ENCODE assay signal across 8 cellular contexts in genomic region chr7:74183142-74183541, GRCh38. TPM values are rescaled to one million over a fixed set of nuclear protein-coding genes. Genes with fewer than 3 reads are reported as not detected.
DNase-seq lines count a peak whose midpoint lies in the region; ATAC-seq and TF ChIP-seq lines count a peak whose summit lies in the region.

No MANE protein-coding gene starts in this region.

- H3K9me3 ChIP-seq in CD8-positive, alpha-beta memory T cell (ENCODE audit: low read length) = no peaks in the 10 kb centered on the region
- H3K9me3 ChIP-seq in OCI-LY7 (ENCODE audit: low read length) = no peaks in the 10 kb centered on the region
- H3K9me3 ChIP-seq in osteoblast (ENCODE audit: low read depth, low read length) = no peaks in the 10 kb centered on the region

- H4K20me1 ChIP-seq in OCI-LY7 (ENCODE audit: insufficient read depth, low read length) (peaks cover 61% of the 10 kb centered on the region), osteoblast (ENCODE audit: insufficient read depth, low read length) (peaks cover 95% of the 10 kb centered on the region)

- peak overlapping the region; percentile 34; the same call in 1 of the 2 replicates for H3K4me2 ChIP-seq in OCI-LY7 (ENCODE audit: low read length)
- no peak overlapping the region for H3K4me2 ChIP-seq in osteoblast (ENCODE audit: insufficient read depth, low read length)

- no peak overlapping the region for H3K4me3 ChIP-seq in CD8-positive, alpha-beta memory T cell (ENCODE audit: low read length)
- H3K4me3 ChIP-seq in OCI-LY7 (ENCODE audit: low read depth, low read length, poor library complexity, severe bottlenecking) = no peak overlapping the region
- H3K4me3 ChIP-seq in coronary artery = peak overlapping the region; percentile 10
- H3K4me3 ChIP-seq in osteoblast (ENCODE audit: insufficient read depth, low read length) = no peak overlapping the region

- intact Hi-C loops in OCI-LY7 (cut with micrococcal nuclease; ENCODE audit: unreplicated experiment) = loop anchor here (1.0 to 5.0 kb wide), 2 partner anchors 101 to 116 kb away; partner anchors contain the start of gene LIMK1

- H3K36me3 Mint-ChIP-seq in CD8-positive, alpha-beta memory T cell = peaks cover 8 to 72% (median 10%) of the 10 kb centered on the region in 3 donors

- H3K27me3 Mint-ChIP-seq in CD8-positive, alpha-beta memory T cell = no peaks in the 10 kb centered on the region

- peaks cover 78 to 97% (median 96%) of the 10 kb centered on the region in 3 donors for H3K4me1 Mint-ChIP-seq in CD8-positive, alpha-beta memory T cell

- peaks cover 9% of the 10 kb centered on the region for H3K36me3 ChIP-seq in CD8-positive, alpha-beta memory T cell (ENCODE audit: insufficient read depth, low read length)
- H3K36me3 ChIP-seq in OCI-LY7 (ENCODE audit: insufficient read depth, low read length) (peaks cover 98% of the 10 kb centered on the region), osteoblast (ENCODE audit: insufficient read depth, low read length) (peaks cover 37% of the 10 kb centered on the region)

- TF ChIP-seq CTCF in OCI-LY7 (conservative IDR thresholded peaks at IDR 0.05; ENCODE audit: low read length) = no peak
- no peak for TF ChIP-seq CTCF in coronary artery (IDR thresholded peaks at IDR 0.05)
- TF ChIP-seq CTCF in osteoblast (IDR thresholded peaks at IDR 0.05; ENCODE audit: extremely low read depth, low read depth, low read length) = no peak

- H3K27me3 ChIP-seq in CD8-positive, alpha-beta memory T cell (ENCODE audit: insufficient read depth, low read length, poor library complexity, severe bottlenecking) = no peaks in the 10 kb centered on the region
- no peaks in the 10 kb centered on the region for H3K27me3 ChIP-seq in osteoblast (ENCODE audit: insufficient read depth, low read length)

- peaks cover 100% of the 10 kb centered on the region for H3K79me2 ChIP-seq in OCI-LY7 (ENCODE audit: insufficient read depth, low read depth, low read length)
- H3K79me2 ChIP-seq in osteoblast (ENCODE audit: insufficient read depth, low read length) = peaks cover 100% of the 10 kb centered on the region

- H3K27ac Mint-ChIP-seq in CD8-positive, alpha-beta memory T cell = peak overlapping the region; percentile 3 to 89 (median 46)

- H3K27ac ChIP-seq in CD8-positive, alpha-beta memory T cell (ENCODE audit: low read depth, low read length) = no peak overlapping the region
- H3K27ac ChIP-seq in OCI-LY7 (ENCODE audit: low read depth, low read length, poor library complexity, severe bottlenecking) = peak overlapping the region; percentile 38
- H3K27ac ChIP-seq in coronary artery = peak overlapping the region in 1 of 2 donors; percentile 46
- peak overlapping the region; percentile 20 for H3K27ac ChIP-seq in osteoblast (ENCODE audit: low read depth, low read length)

- DNase-seq in CD8-positive, alpha-beta memory T cell = no peak
- no peak for DNase-seq in OCI-LY7 (ENCODE audit: low spot score)
- no peak for DNase-seq in coronary artery (ENCODE audit: low spot score)
- no peak for DNase-seq in osteoblast (ENCODE audit: insufficient read length, low spot score, missing footprints)
- no peak for DNase-seq in anterior cingulate cortex (lab: John Stamatoyannopoulos, UW)
- no peak for DNase-seq in NCI-H2196 (lab: John Stamatoyannopoulos, UW; ENCODE audit: unreplicated experiment)

- no peaks in the 10 kb centered on the region for H3K9me2 ChIP-seq in OCI-LY7 (ENCODE audit: insufficient read depth, low read length)

- peak overlapping the region in 5 of 7 donors; percentile 37 to 63 (median 57) for H3K4me3 Mint-ChIP-seq in CD8-positive, alpha-beta memory T cell

- no peak overlapping the region for H2AFZ ChIP-seq in OCI-LY7 (ENCODE audit: low read length)
- H2AFZ ChIP-seq in osteoblast (ENCODE audit: low read length) = no peak overlapping the region

- no peaks in the 10 kb centered on the region for H3K9me3 Mint-ChIP-seq in CD8-positive, alpha-beta memory T cell

- ATAC-seq in GM19455 (IDR thresholded peaks at IDR 0.05; ENCODE audit: unreplicated experiment) (no peak), HG03520 (IDR thresholded peaks at IDR 0.05; ENCODE audit: unreplicated experiment) (no peak)

- BruUV-seq in OCI-LY7 (replicated peaks; lab: Mats Ljungman, UMichigan) = no TSS peak

- POLR2A ChIA-PET in CD8-positive, alpha-beta memory T cell (lab: Charles Lee) = no interaction called here
- POLR2A ChIA-PET in OCI-LY7 (lab: Charles Lee) = interaction anchor here (1.0 to 1.4 kb wide), 3 partner anchors 8 to 113 kb away, joined by 4 to 6 read pairs (median 4); partner anchors contain the start of gene EIF4H

- H3K4me1 ChIP-seq in CD8-positive, alpha-beta memory T cell (ENCODE audit: insufficient read depth, low read length) = peaks cover 76% of the 10 kb centered on the region
- H3K4me1 ChIP-seq in OCI-LY7 (ENCODE audit: insufficient read depth, low read length, poor library complexity, severe bottlenecking) = peaks cover 68% of the 10 kb centered on the region
- H3K4me1 ChIP-seq in osteoblast (ENCODE audit: insufficient read depth, low read length) = peaks cover 42% of the 10 kb centered on the region

- CTCF ChIA-PET in CD8-positive, alpha-beta memory T cell (lab: Charles Lee) = interaction anchor here (0.9 to 2.7 kb wide), 4 partner anchors 8 to 218 kb away, joined by 3 to 13 read pairs (median 5); partner anchors contain the start of gene EIF4H
- CTCF ChIA-PET in OCI-LY7 (lab: Charles Lee; ENCODE audit: unreplicated experiment) = interaction anchor here (0.8 to 1.8 kb wide), 3 partner anchors 8 to 116 kb away, joined by 3 to 10 read pairs (median 8); partner anchors contain the start of gene EIF4H

RNA-seq across cellular contexts. Expression of gene EIF4H, which starts 9.0 kb away (rescaled TPM):
- total RNA-seq in CD8-positive, alpha-beta memory T cell = 100 to 1,000 TPM; 346 to 349 TPM
- polyA plus RNA-seq in CD8-positive, alpha-beta memory T cell = 207 TPM
- total RNA-seq in OCI-LY7 (2014; rRNA removed; shearing (Covaris generic)) = 202 and 231 TPM in 2 replicates
- total RNA-seq in OCI-LY7 (2022) (329 and 345 TPM in 2 replicates), osteoblast (270 and 295 TPM in 2 replicates)

RNA-seq across cellular contexts. Expression of gene LAT2, which starts 26.7 kb away (rescaled TPM):
- total RNA-seq in CD8-positive, alpha-beta memory T cell = 1 to 10 TPM; 1.9 to 2.8 TPM
- 6.5 TPM for polyA plus RNA-seq in CD8-positive, alpha-beta memory T cell
- total RNA-seq in OCI-LY7 (2014; rRNA removed; shearing (Covaris generic)) = 41.1 and 48.3 TPM in 2 replicates
- total RNA-seq in OCI-LY7 (2022) (79.1 and 93.8 TPM in 2 replicates), osteoblast (0.29 and 0.36 TPM in 2 replicates)

Comparison
In these comparisons a context has a peak if more than half of its experiments do, and no peak if none do; other contexts are left out.
1. RNA of gene LAT2, which starts 26.7 kb away (total RNA-seq): 41.1 to 93.8 TPM in OCI-LY7; 1.9 to 2.8 TPM in CD8-positive, alpha-beta memory T cell and 0.29 to 0.36 TPM in osteoblast; every median in the first group is over 10 times any median in the second.